In genomic region chr7:100272538-100272902, GRCh38 we compare ENCODE assay signal across 9 cellular contexts. TPM values are rescaled to one million over a fixed set of nuclear protein-coding genes. Genes with fewer than 3 reads are reported as not detected.
DNase-seq lines count a peak whose midpoint lies in the region; ATAC-seq and TF ChIP-seq lines count a peak whose summit lies in the region.
"Not testable (repeated sequence)": the region's sequence is repeated elsewhere in the genome, so short reads cannot be mapped to it uniquely, and the experiment has no call there.
"Had no signal": no experiment of that assay in that cellular context is flagged by ENCODE, and none has a peak within 500 bp of the region (broad histone marks: within the 10 kb centered on the region; RNA-seq: fewer than 3 reads in every experiment).

No MANE protein-coding gene starts in this region.

- H3K27me3 ChIP-seq in BE2C; effector memory CD4-positive, alpha-beta T cell (replicated peaks; ENCODE audit: control insufficient read depth, insufficient read depth, low read length, poor library complexity, severe bottlenecking); iPS-20b (ENCODE audit: insufficient read depth, low read length); neural progenitor cell; subcutaneous abdominal adipose tissue (ENCODE audit: control insufficient read depth in 5 of 5, insufficient read depth in 4 of 5, low read length in 5 of 5): not testable (repeated sequence)

- TF ChIP-seq CTCF in BE2C (IDR thresholded peaks at IDR 0.05; ENCODE audit: low read depth, low read length); neural progenitor cell (IDR thresholded peaks at IDR 0.05): not testable (repeated sequence)

- peaks cover 28% of the 10 kb centered on the region for H3F3A ChIP-seq in neural progenitor cell (ENCODE audit: low read depth)

- peak overlapping the region; percentile 61 for H2AFZ ChIP-seq in neural progenitor cell (replicated peaks)

- H3K9me3 ChIP-seq in BE2C; SK-N-MC (ENCODE audit: low read depth, low read length); effector memory CD4-positive, alpha-beta T cell (ENCODE audit: control insufficient read depth, low read length); iPS-20b (ENCODE audit: insufficient read depth, low read depth, low read length); neural progenitor cell (ENCODE audit: low read depth); subcutaneous abdominal adipose tissue (ENCODE audit: control insufficient read depth in 5 of 5, low read length in 5 of 5): not testable (repeated sequence)

- peak; percentile 8 for ATAC-seq in HG02973 (IDR thresholded peaks at IDR 0.05; ENCODE audit: unreplicated experiment)
- not testable (repeated sequence) for ATAC-seq in activated naive CD4-positive, alpha-beta T cell treated with anti-CD3 and anti-CD28 coated beads, Interleukin-2, amount 50 U/mL, for 72 hours

- peak overlapping the region; percentile 29 to 60 for H3K27ac Mint-ChIP-seq in activated naive CD4-positive, alpha-beta T cell treated with anti-CD3 and anti-CD28 coated beads, Interleukin-2, amount 50 U/mL, for 72 hours
- H3K27ac Mint-ChIP-seq in neural progenitor cell = peak overlapping the region; percentile 25

- H3K9me3 Mint-ChIP-seq in activated naive CD4-positive, alpha-beta T cell treated with anti-CD3 and anti-CD28 coated beads, Interleukin-2, amount 50 U/mL, for 72 hours; neural progenitor cell: not testable (repeated sequence)

- H3K4me2 ChIP-seq in neural progenitor cell = peak overlapping the region; percentile 88

- H4K20me1 ChIP-seq in neural progenitor cell (ENCODE audit: low read depth) = peaks cover 36% of the 10 kb centered on the region

- not testable (repeated sequence) for H3K4me1 ChIP-seq in BE2C; effector memory CD4-positive, alpha-beta T cell (ENCODE audit: control insufficient read depth, insufficient read depth, low read length, poor library complexity, severe bottlenecking); iPS-20b (ENCODE audit: insufficient read depth, low read length)
- H3K4me1 ChIP-seq in neural progenitor cell (peaks cover 19% of the 10 kb centered on the region), subcutaneous abdominal adipose tissue (ENCODE audit: control insufficient read depth in 5 of 5, insufficient read depth in 5 of 5, low read length in 5 of 5) (peaks cover 0 to 18% (median 8%) of the 10 kb centered on the region in 5 donors)

- peaks cover 28% of the 10 kb centered on the region for H3K4me1 Mint-ChIP-seq in neural progenitor cell

- peak overlapping the region; percentile 85 for H3K4me3 Mint-ChIP-seq in neural progenitor cell

- not testable (repeated sequence) for H3K27me3 Mint-ChIP-seq in neural progenitor cell (ENCODE audit: insufficient read depth, low read depth)

- not testable (repeated sequence) for H3K27ac ChIP-seq in SK-N-MC; iPS-20b (ENCODE audit: low read length); subcutaneous abdominal adipose tissue (ENCODE audit: low read depth, low read length)
- peak overlapping the region; percentile 37 for H3K27ac ChIP-seq in effector memory CD4-positive, alpha-beta T cell (ENCODE audit: insufficient read depth, low read length, poor library complexity, severe bottlenecking)
- peak overlapping the region; percentile 1 for H3K27ac ChIP-seq in neural progenitor cell

- not testable (repeated sequence) for H3K36me3 ChIP-seq in BE2C; SK-N-MC (ENCODE audit: insufficient read depth, low read length); effector memory CD4-positive, alpha-beta T cell (ENCODE audit: control insufficient read depth, insufficient read depth, low read length); iPS-20b (ENCODE audit: insufficient read depth, low read depth, low read length); neural progenitor cell; subcutaneous abdominal adipose tissue (ENCODE audit: control insufficient read depth in 5 of 5, insufficient read depth in 5 of 5, low read length in 5 of 5)

- H3K4me3 ChIP-seq in BE2C (ENCODE audit: low read depth, low read length) (peak overlapping the region; percentile 63), SK-N-MC (peak overlapping the region; percentile 80), iPS-20b (ENCODE audit: low read length) (peak overlapping the region; percentile 69), neural progenitor cell (peak overlapping the region; percentile 83), subcutaneous abdominal adipose tissue (ENCODE audit: low read depth in 1 of 5, low read length in 5 of 5) (peak overlapping the region; percentile 50 to 73 (median 65))
- peak overlapping the region; percentile 61 for H3K4me3 ChIP-seq in effector memory CD4-positive, alpha-beta T cell (ENCODE audit: insufficient read depth, low read depth, low read length, poor library complexity, severe bottlenecking)

- not testable (repeated sequence) for DNase-seq in BE2C; SK-N-MC (ENCODE audit: low read depth, low spot score); activated naive CD4-positive, alpha-beta T cell treated with anti-CD3 and anti-CD28 coated beads, Interleukin-2, amount 50 U/mL, for 72 hours (ENCODE audit: low spot score in 2 of 2); effector memory CD4-positive, alpha-beta T cell
- peak; percentile 67 for DNase-seq in neural progenitor cell (ENCODE audit: low spot score)

- peak overlapping the region; percentile 51 for H3K9ac ChIP-seq in SK-N-MC (ENCODE audit: insufficient read length)
- peak overlapping the region; percentile 61; the same call in 1 of the 2 replicates for H3K9ac ChIP-seq in iPS-20b (ENCODE audit: low read depth, low read length)
- not testable (repeated sequence) for H3K9ac ChIP-seq in neural progenitor cell
- peak overlapping the region in 3 of 5 donors; percentile 48 to 62 (median 58) for H3K9ac ChIP-seq in subcutaneous abdominal adipose tissue (ENCODE audit: low read length in 5 of 5)

- H3K36me3 Mint-ChIP-seq in activated naive CD4-positive, alpha-beta T cell treated with anti-CD3 and anti-CD28 coated beads, Interleukin-2, amount 50 U/mL, for 72 hours; neural progenitor cell: not testable (repeated sequence)

- peaks cover 26% of the 10 kb centered on the region for H3K79me2 ChIP-seq in neural progenitor cell (ENCODE audit: low read depth)

RNA-seq across cellular contexts. Expression of gene SPDYE3, which starts 35.0 kb away (rescaled TPM):
- 3.3 TPM for polyA plus RNA-seq in BE2C (2012; ENCODE audit: insufficient read depth, insufficient read length, low read depth)
- total RNA-seq in activated naive CD4-positive, alpha-beta T cell treated with anti-CD3 and anti-CD28 coated beads, Interleukin-2, amount 50 U/mL, for 72 hours = not detected
- total RNA-seq in neural progenitor cell (ENCODE audit: low replicate concordance) = not detected in 2 replicates
- total RNA-seq: dermis microvascular lymphatic vessel endothelial cell had no signal

RNA-seq across cellular contexts. Expression of gene PVRIG, which starts 52.8 kb away (rescaled TPM):
- polyA plus RNA-seq in BE2C (2012; ENCODE audit: insufficient read depth, insufficient read length, low read depth) = 0.99 TPM
- total RNA-seq in activated naive CD4-positive, alpha-beta T cell treated with anti-CD3 and anti-CD28 coated beads, Interleukin-2, amount 50 U/mL, for 72 hours = 10 to 100 TPM; 20.8 to 30.6 TPM
- total RNA-seq in neural progenitor cell (ENCODE audit: low replicate concordance) = not detected in 2 replicates
- total RNA-seq: dermis microvascular lymphatic vessel endothelial cell had no signal

Comparison
In these comparisons a context has a peak if more than half of its experiments do, and no peak if none do; other contexts are left out.
1. RNA of gene PVRIG, which starts 52.8 kb away (total RNA-seq): 20.8 to 30.6 TPM in activated naive CD4-positive, alpha-beta T cell treated with anti-CD3 and anti-CD28 coated beads, Interleukin-2, amount 50 U/mL, for 72 hours; not detected in neural progenitor cell; every median in the first group is over 10 times any median in the second.
2. Peak in every context shown above with its lines, with median percentiles within 50 percentile points of each other: H3K4me3 ChIP-seq.